Comparison of ENCODE assay signal across 28 cellular contexts in the genomic region with DNA sequence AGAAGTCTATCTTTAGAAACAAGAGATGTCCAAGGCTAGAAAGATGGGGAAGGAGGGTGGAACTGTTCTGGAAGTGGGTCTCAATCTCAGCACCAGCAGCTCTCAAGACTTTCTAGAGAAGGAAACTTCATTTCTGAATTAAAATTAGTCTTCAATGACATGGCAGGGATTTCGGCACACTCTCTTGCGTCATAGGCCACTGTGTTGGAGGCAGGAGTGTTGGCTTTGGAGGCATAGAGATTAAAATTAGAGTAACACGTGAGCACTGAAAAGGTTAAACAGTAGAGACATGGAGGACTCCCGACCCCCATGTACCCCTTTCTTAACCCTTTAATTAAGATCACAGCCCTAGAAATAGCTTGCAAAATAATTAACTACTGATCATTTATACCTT. TPM values are rescaled to one million over a fixed set of nuclear protein-coding genes. Genes with fewer than 3 reads are reported as not detected.
DNase-seq lines count a peak whose midpoint lies in the region; ATAC-seq and TF ChIP-seq lines count a peak whose summit lies in the region.
"Had no signal": no experiment of that assay in that cellular context is flagged by ENCODE, and none has a peak within 500 bp of the region (broad histone marks: within the 10 kb centered on the region; RNA-seq: fewer than 3 reads in every experiment).

No MANE protein-coding gene starts in this region.

- WGBS in gastroesophageal sphincter (ENCODE audit: low coverage in 1 of 2), 2 donors = 70 to 77% methylated on average over 4 of the region's 4 CpGs
- 61% methylated on average over 4 of the region's 4 CpGs for WGBS in suprapubic skin

- H3K9me3 ChIP-seq in SJSA1 (replicated peaks) (no peaks in the 10 kb centered on the region), gastroesophageal sphincter (no peaks in the 10 kb centered on the region), suprapubic skin (no peaks in the 10 kb centered on the region)
- H3K9me3 ChIP-seq: MG63, ovary, SJCRH30, thyroid gland had no signal

- peak overlapping the region; percentile 98 for H3K27ac Mint-ChIP-seq in HFFc6
- H3K27ac Mint-ChIP-seq in nephron progenitor cell = no peak overlapping the region
- H3K27ac Mint-ChIP-seq: activated CD4-positive, alpha-beta T cell treated with anti-CD3 and anti-CD28 coated beads for 36 hours; activated naive CD4-positive, alpha-beta T cell treated with anti-CD3 and anti-CD28 coated beads, Interleukin-2, amount 50 U/mL, for 24 hours; activated T-helper 17 cell treated with anti-CD3 and anti-CD28 coated beads, Interleukin-2, amount 50 U/mL, for 72 hours; stimulated activated naive CD8-positive, alpha-beta T cell treated with anti-CD3 and anti-CD28 coated beads, Interleukin-15, Interleukin-2, amounts not matched to agents 100 ng/mL and 50 ng/mL, for 24 hours had no signal

- TF ChIP-seq POLR2A in gastroesophageal sphincter (IDR thresholded peaks at IDR 0.05) (no peak), suprapubic skin (IDR thresholded peaks at IDR 0.05) (no peak)

- H3K36me3 ChIP-seq in SJSA1 (0 out of 2 replicates have a peak, but pooled peaks cover 3% of the 10 kb centered on the region), gastroesophageal sphincter (no peaks in the 10 kb centered on the region), suprapubic skin (no peaks in the 10 kb centered on the region), brain microvascular endothelial cell (replicated peaks) (no peaks in the 10 kb centered on the region)
- H3K36me3 ChIP-seq: ovary, SJCRH30, thyroid gland had no signal

- DNase-seq in HFFc6 (no peak), SJSA1 (ENCODE audit: low read depth in 1 of 2, low spot score in 2 of 2) (no peak), suprapubic skin (ENCODE audit: low spot score in 2 of 2) (no peak), nephron progenitor cell (no peak), brain microvascular endothelial cell (no peak)
- DNase-seq: activated CD4-positive, alpha-beta T cell treated with anti-CD3 and anti-CD28 coated beads for 36 hours; COR-L47; DMS53; glutamatergic neuron; GOT3; KBM-7; MG63; NCI-H1417; NCI-H2029 treated with DMSO at 0.1 percent for 48 hours; NCI-H226; NCI-H69; ovary; SJCRH30; stimulated activated CD8-positive, alpha-beta memory T cell treated with anti-CD3 and anti-CD28 coated beads, Interleukin-4, amount 100 ng/mL, for 48 hours; T-helper 9 cell; thyroid gland had no signal

- H3K27me3 Mint-ChIP-seq in HFFc6 (ENCODE audit: insufficient read depth) (peaks cover 8% of the 10 kb centered on the region), nephron progenitor cell (ENCODE audit: low read depth, poor library complexity) (peaks cover 6% of the 10 kb centered on the region)

- no peak overlapping the region for H3K4me3 Mint-ChIP-seq in HFFc6
- no peak overlapping the region for H3K4me3 Mint-ChIP-seq in nephron progenitor cell
- H3K4me3 Mint-ChIP-seq: activated CD4-positive, alpha-beta T cell treated with anti-CD3 and anti-CD28 coated beads for 36 hours; activated naive CD4-positive, alpha-beta T cell treated with anti-CD3 and anti-CD28 coated beads, Interleukin-2, amount 50 U/mL, for 24 hours; activated T-helper 17 cell treated with anti-CD3 and anti-CD28 coated beads, Interleukin-2, amount 50 U/mL, for 72 hours; stimulated activated naive CD8-positive, alpha-beta T cell treated with anti-CD3 and anti-CD28 coated beads, Interleukin-15, Interleukin-2, amounts not matched to agents 100 ng/mL and 50 ng/mL, for 24 hours had no signal

- ATAC-seq in gastroesophageal sphincter (no peak), HG03457 (IDR thresholded peaks at IDR 0.05; ENCODE audit: unreplicated experiment) (no peak)
- ATAC-seq: activated CD4-positive, alpha-beta T cell treated with anti-CD3 and anti-CD28 coated beads for 36 hours; activated T-helper 17 cell treated with anti-CD3 and anti-CD28 coated beads, Interleukin-2, amount 50 U/mL, for 72 hours had no signal

- H3K4me3 ChIP-seq in SJSA1 = no peak overlapping the region
- H3K4me3 ChIP-seq in gastroesophageal sphincter = no peak overlapping the region
- H3K4me3 ChIP-seq in suprapubic skin = no peak overlapping the region
- H3K4me3 ChIP-seq in brain microvascular endothelial cell (ENCODE audit: low read depth, low read length) = no peak overlapping the region
- H3K4me3 ChIP-seq: MG63, ovary, SJCRH30, thyroid gland had no signal

- H3K36me3 Mint-ChIP-seq in HFFc6 (ENCODE audit: low read depth) = peaks cover 40% of the 10 kb centered on the region
- no peaks in the 10 kb centered on the region for H3K36me3 Mint-ChIP-seq in nephron progenitor cell (ENCODE audit: low read depth)
- H3K36me3 Mint-ChIP-seq: activated naive CD4-positive, alpha-beta T cell treated with anti-CD3 and anti-CD28 coated beads, Interleukin-2, amount 50 U/mL, for 24 hours had no signal

- TF ChIP-seq CTCF in HFFc6 (IDR thresholded peaks at IDR 0.05) (no peak), gastroesophageal sphincter (IDR thresholded peaks at IDR 0.05) (no peak), suprapubic skin (IDR thresholded peaks at IDR 0.05) (no peak), nephron progenitor cell (IDR thresholded peaks at IDR 0.05) (no peak), brain microvascular endothelial cell (IDR thresholded peaks at IDR 0.05; ENCODE audit: low read depth, low read length, missing control alignments) (no peak)

- peaks cover 94% of the 10 kb centered on the region for H3K4me1 Mint-ChIP-seq in HFFc6 (ENCODE audit: low read depth)
- peaks cover 44% of the 10 kb centered on the region for H3K4me1 Mint-ChIP-seq in nephron progenitor cell
- H3K4me1 Mint-ChIP-seq: activated naive CD4-positive, alpha-beta T cell treated with anti-CD3 and anti-CD28 coated beads, Interleukin-2, amount 50 U/mL, for 24 hours; activated T-helper 17 cell treated with anti-CD3 and anti-CD28 coated beads, Interleukin-2, amount 50 U/mL, for 72 hours had no signal

- no peaks in the 10 kb centered on the region for H3K27me3 ChIP-seq in SJSA1 (replicated peaks)
- no peaks in the 10 kb centered on the region for H3K27me3 ChIP-seq in gastroesophageal sphincter
- no peaks in the 10 kb centered on the region for H3K27me3 ChIP-seq in suprapubic skin
- H3K27me3 ChIP-seq in brain microvascular endothelial cell (replicated peaks) = no peaks in the 10 kb centered on the region
- H3K27me3 ChIP-seq: MG63, ovary, SJCRH30, thyroid gland had no signal

- H3K27ac ChIP-seq in SJSA1 = peak overlapping the region; percentile 86
- H3K27ac ChIP-seq in gastroesophageal sphincter = peak overlapping the region in 3 of 4 donors; percentile 65 to 88 (median 87)
- peak overlapping the region; percentile 11 for H3K27ac ChIP-seq in suprapubic skin
- no peak overlapping the region for H3K27ac ChIP-seq in brain microvascular endothelial cell
- H3K27ac ChIP-seq: C4-2B, ovary, thyroid gland, VCaP had no signal

- in situ Hi-C loops in brain microvascular endothelial cell (cut with HindIII; ENCODE audit: low pct_ligation_motif_present, low sequenced_read_pairs) = no loop called here

- H3K4me1 ChIP-seq in SJSA1 (replicated peaks) (peaks cover 68% of the 10 kb centered on the region), gastroesophageal sphincter (peaks cover 17 to 91% (median 33%) of the 10 kb centered on the region in 3 donors), suprapubic skin (peaks cover 78% of the 10 kb centered on the region)

- TF ChIP-seq EP300 in gastroesophageal sphincter (IDR thresholded peaks at IDR 0.05) (no peak), suprapubic skin (IDR thresholded peaks at IDR 0.05) (no peak)

- H3K9me3 Mint-ChIP-seq in HFFc6 = no peaks in the 10 kb centered on the region
- H3K9me3 Mint-ChIP-seq in nephron progenitor cell = no peaks in the 10 kb centered on the region
- H3K9me3 Mint-ChIP-seq: activated naive CD4-positive, alpha-beta T cell treated with anti-CD3 and anti-CD28 coated beads, Interleukin-2, amount 50 U/mL, for 24 hours; activated T-helper 17 cell treated with anti-CD3 and anti-CD28 coated beads, Interleukin-2, amount 50 U/mL, for 72 hours; stimulated activated naive CD8-positive, alpha-beta T cell treated with anti-CD3 and anti-CD28 coated beads, Interleukin-15, Interleukin-2, amounts not matched to agents 100 ng/mL and 50 ng/mL, for 24 hours had no signal

RNA-seq across cellular contexts. Expression of a gene that starts 43.3 kb away (rescaled TPM):
- 10 to 100 TPM; 69.9 to 87.2 (median 77.0) TPM for total RNA-seq in HFFc6 (2021; fragmentation: NEBNext Ultra II Directional; extraction: Animal tissue kit (Norgen Biotek cat#: 25700))
- total RNA-seq in SJSA1 (2014; rRNA removed; shearing (Covaris generic)) = 22.4 and 28.9 TPM in 2 replicates
- total RNA-seq in gastroesophageal sphincter (100 to 1,000 TPM in 3 of 4 donors, 10 to 100 TPM in 1; 85.7 to 126 (median 111) TPM), suprapubic skin (100 to 1,000 TPM; 231 to 341 (median 271) TPM)
